1 cellular context compared by ENCODE assay signal in the genomic region with DNA sequence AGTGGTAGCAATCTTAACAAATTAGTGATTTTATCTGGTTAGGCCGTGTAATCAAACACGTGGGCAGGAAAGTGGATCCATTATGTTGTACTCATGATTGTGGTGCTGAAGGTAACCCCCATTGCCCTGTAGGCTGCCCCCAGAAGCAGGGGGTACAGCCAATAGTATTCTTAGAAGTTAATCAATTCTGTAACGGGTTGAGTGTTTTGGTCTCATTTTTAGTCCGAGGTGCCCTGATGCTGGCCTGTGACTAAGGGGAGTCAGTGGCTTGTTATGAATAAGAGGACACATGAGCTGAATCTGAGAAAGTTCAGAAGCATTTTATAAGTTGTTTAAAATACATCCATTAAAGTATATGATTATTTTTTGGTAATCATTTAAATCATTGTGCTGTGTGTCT.
TF ChIP-seq lines count a peak whose summit lies in the region.

No MANE protein-coding gene starts in this region.

TF ChIP-seq in HCT116, 20 proteins besides CTCF, POLR2A, EP300 and RAD21 (continued from another document):
- TF ChIP-seq, protein P1, sequence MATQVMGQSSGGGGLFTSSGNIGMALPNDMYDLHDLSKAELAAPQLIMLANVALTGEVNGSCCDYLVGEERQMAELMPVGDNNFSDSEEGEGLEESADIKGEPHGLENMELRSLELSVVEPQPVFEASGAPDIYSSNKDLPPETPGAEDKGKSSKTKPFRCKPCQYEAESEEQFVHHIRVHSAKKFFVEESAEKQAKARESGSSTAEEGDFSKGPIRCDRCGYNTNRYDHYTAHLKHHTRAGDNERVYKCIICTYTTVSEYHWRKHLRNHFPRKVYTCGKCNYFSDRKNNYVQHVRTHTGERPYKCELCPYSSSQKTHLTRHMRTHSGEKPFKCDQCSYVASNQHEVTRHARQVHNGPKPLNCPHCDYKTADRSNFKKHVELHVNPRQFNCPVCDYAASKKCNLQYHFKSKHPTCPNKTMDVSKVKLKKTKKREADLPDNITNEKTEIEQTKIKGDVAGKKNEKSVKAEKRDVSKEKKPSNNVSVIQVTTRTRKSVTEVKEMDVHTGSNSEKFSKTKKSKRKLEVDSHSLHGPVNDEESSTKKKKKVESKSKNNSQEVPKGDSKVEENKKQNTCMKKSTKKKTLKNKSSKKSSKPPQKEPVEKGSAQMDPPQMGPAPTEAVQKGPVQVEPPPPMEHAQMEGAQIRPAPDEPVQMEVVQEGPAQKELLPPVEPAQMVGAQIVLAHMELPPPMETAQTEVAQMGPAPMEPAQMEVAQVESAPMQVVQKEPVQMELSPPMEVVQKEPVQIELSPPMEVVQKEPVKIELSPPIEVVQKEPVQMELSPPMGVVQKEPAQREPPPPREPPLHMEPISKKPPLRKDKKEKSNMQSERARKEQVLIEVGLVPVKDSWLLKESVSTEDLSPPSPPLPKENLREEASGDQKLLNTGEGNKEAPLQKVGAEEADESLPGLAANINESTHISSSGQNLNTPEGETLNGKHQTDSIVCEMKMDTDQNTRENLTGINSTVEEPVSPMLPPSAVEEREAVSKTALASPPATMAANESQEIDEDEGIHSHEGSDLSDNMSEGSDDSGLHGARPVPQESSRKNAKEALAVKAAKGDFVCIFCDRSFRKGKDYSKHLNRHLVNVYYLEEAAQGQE (IDR thresholded peaks at IDR 0.05; ENCODE audit: low read depth), result no peak
